11 cellular contexts compared by ENCODE assay signal in the genomic region with DNA sequence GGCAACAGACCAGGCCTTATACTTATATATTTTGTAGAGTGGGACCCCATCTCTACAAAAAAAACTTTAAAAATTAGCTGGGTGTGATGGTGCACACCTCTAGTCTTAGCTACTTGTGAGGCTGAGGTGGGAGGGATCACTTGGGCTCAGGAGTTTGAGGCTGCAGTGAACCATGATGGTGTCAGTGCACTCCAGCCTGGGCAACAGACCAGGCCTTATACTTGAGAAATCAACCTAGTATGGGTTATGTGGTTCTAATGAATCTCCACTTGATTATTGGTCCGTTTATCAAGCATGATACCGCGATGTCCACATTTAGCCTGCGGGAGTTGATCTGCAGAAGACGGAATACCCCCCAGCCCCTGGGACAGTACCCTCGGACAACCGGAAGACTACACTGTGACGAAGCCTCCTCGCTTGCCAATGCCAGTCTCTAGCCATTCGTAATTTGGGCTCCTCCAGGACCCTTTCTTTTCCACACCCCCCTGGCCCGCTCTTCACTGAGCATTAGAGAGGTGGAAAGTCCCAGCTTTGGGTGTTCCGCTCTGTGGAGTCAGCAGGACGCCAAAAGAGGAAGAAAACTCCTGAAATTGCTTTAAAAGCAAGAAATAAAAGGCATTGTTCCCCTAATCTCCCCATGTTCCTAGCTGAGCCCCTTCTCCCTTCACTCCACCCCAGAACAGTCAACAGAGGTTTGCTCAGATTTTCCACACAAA. TPM values are rescaled to one million over a fixed set of nuclear protein-coding genes. Genes with fewer than 3 reads are reported as not detected.
DNase-seq lines count a peak whose midpoint lies in the region; ATAC-seq and TF ChIP-seq lines count a peak whose summit lies in the region.
"Had no signal": no experiment of that assay in that cellular context is flagged by ENCODE, and none has a peak within 500 bp of the region (broad histone marks: within the 10 kb centered on the region; RNA-seq: fewer than 3 reads in every experiment).

No MANE protein-coding gene starts in this region.

- no peak for TF ChIP-seq POLR2A in upper lobe of left lung (IDR thresholded peaks at IDR 0.05)

- peaks cover 19% of the 10 kb centered on the region for H3K4me1 Mint-ChIP-seq in neural crest cell

- H3K36me3 Mint-ChIP-seq in neural crest cell (ENCODE audit: low read depth): no peaks in the 10 kb centered on the region
- H3K36me3 Mint-ChIP-seq: activated CD4-positive, alpha-beta memory T cell treated with anti-CD3 and anti-CD28 coated beads for 36 hours; activated naive CD4-positive, alpha-beta T cell treated with anti-CD3 and anti-CD28 coated beads, Interleukin-2, amount 50 U/mL, for 72 hours had no signal

- TF ChIP-seq EP300 in upper lobe of left lung (IDR thresholded peaks at IDR 0.05): no peak

- CTCF ChIA-PET in RWPE1 (lab: Yijun Ruan, JAX): interaction anchor here (1.8 kb wide), 1 partner anchor 16 kb away, joined by 9 read pairs; no protein-coding TSS in a partner anchor

- no peaks in the 10 kb centered on the region for H3K36me3 ChIP-seq in cardiac muscle cell
- H3K36me3 ChIP-seq in upper lobe of left lung: no peaks in the 10 kb centered on the region

- no peaks in the 10 kb centered on the region for H3K27me3 Mint-ChIP-seq in neural crest cell (ENCODE audit: low read depth)
- H3K27me3 Mint-ChIP-seq: activated CD4-positive, alpha-beta memory T cell treated with anti-CD3 and anti-CD28 coated beads for 36 hours had no signal

- H3K4me3 Mint-ChIP-seq in neural crest cell: no peak overlapping the region
- H3K4me3 Mint-ChIP-seq: activated CD4-positive, alpha-beta memory T cell treated with anti-CD3 and anti-CD28 coated beads for 36 hours had no signal

- no peak for DNase-seq in RWPE1 (ENCODE audit: low spot score)
- DNase-seq in cardiac muscle cell (ENCODE audit: low read depth in 1 of 2, low spot score in 1 of 2): no peak
- DNase-seq in neural crest cell (ENCODE audit: low read depth, low spot score): no peak
- no peak for DNase-seq in upper lobe of left lung
- DNase-seq in NCI-H774 (lab: John Stamatoyannopoulos, UW): no peak
- DNase-seq in AG08396 (ENCODE audit: low spot score): no peak
- no peak for DNase-seq in stimulated activated CD8-positive, alpha-beta memory T cell treated with anti-CD3 and anti-CD28 coated beads, Interleukin-4, amount 100 ng/mL, for 48 hours
- DNase-seq: activated CD4-positive, alpha-beta memory T cell treated with anti-CD3 and anti-CD28 coated beads for 36 hours; Calu3; GOT3 had no signal

- peak overlapping the region; percentile 43 for H3K27ac Mint-ChIP-seq in neural crest cell (ENCODE audit: unreplicated experiment)
- H3K27ac Mint-ChIP-seq: activated CD4-positive, alpha-beta memory T cell treated with anti-CD3 and anti-CD28 coated beads for 36 hours; activated naive CD4-positive, alpha-beta T cell treated with anti-CD3 and anti-CD28 coated beads, Interleukin-2, amount 50 U/mL, for 72 hours had no signal

- H3K9me3 ChIP-seq in cardiac muscle cell (ENCODE audit: low read depth) (no peaks in the 10 kb centered on the region), upper lobe of left lung (no peaks in the 10 kb centered on the region)

- no peaks in the 10 kb centered on the region for H3K9me3 Mint-ChIP-seq in neural crest cell
- H3K9me3 Mint-ChIP-seq: activated CD4-positive, alpha-beta memory T cell treated with anti-CD3 and anti-CD28 coated beads for 36 hours; activated naive CD4-positive, alpha-beta T cell treated with anti-CD3 and anti-CD28 coated beads, Interleukin-2, amount 50 U/mL, for 72 hours had no signal

- H3K27ac ChIP-seq in RWPE1 (peak overlapping the region; percentile 46), cardiac muscle cell (peak overlapping the region; percentile 67), upper lobe of left lung (peak overlapping the region; percentile 46 to 83 (median 76))

- no peak for TF ChIP-seq CTCF in RWPE1 (conservative IDR thresholded peaks at IDR 0.05; ENCODE audit: low read depth)
- no peak for TF ChIP-seq CTCF in cardiac muscle cell (IDR thresholded peaks at IDR 0.05; ENCODE audit: low read depth, low read length)
- TF ChIP-seq CTCF in neural crest cell (conservative IDR thresholded peaks at IDR 0.05): no peak
- TF ChIP-seq CTCF in upper lobe of left lung (IDR thresholded peaks at IDR 0.05): no peak

- 80 to 84% methylated on average over 13 of the region's 13 CpGs for WGBS in upper lobe of left lung, 2 donors

- H3K4me1 ChIP-seq in cardiac muscle cell (ENCODE audit: low read depth) (peaks cover 43% of the 10 kb centered on the region), upper lobe of left lung (peaks cover 39 to 56% (median 50%) of the 10 kb centered on the region in 4 donors)

- peak in 1 of 2 donors; percentile 22 for ATAC-seq in upper lobe of left lung (ENCODE audit: low FRiP score in 2 of 2)
- ATAC-seq: activated naive CD4-positive, alpha-beta T cell treated with anti-CD3 and anti-CD28 coated beads, Interleukin-2, amount 50 U/mL, for 72 hours had no signal

- no peaks in the 10 kb centered on the region for H3K27me3 ChIP-seq in cardiac muscle cell
- H3K27me3 ChIP-seq in upper lobe of left lung: no peaks in the 10 kb centered on the region

- H3K4me3 ChIP-seq in cardiac muscle cell (no peak overlapping the region), upper lobe of left lung (no peak overlapping the region)

- POLR2A ChIA-PET in RWPE1 (lab: Yijun Ruan, JAX; ENCODE audit: low non-redundant PET): no interaction called here

RNA-seq across cellular contexts. Expression of a gene that starts 19.4 kb away (rescaled TPM):
- 4.4 and 5.4 TPM in 2 replicates for total RNA-seq in cardiac muscle cell
- 1.5 and 2.0 TPM in 2 replicates for polyA plus RNA-seq in cardiac muscle cell
- 0.93 and 1.3 TPM in 2 replicates for total RNA-seq in neural crest cell
- 100 to 1,000 TPM in 2 of 6 donors, 10 to 100 TPM in 4; 19.7 to 136 (median 77.6) TPM for total RNA-seq in upper lobe of left lung
